24 cellular contexts compared by ENCODE assay signal in the genomic region with DNA sequence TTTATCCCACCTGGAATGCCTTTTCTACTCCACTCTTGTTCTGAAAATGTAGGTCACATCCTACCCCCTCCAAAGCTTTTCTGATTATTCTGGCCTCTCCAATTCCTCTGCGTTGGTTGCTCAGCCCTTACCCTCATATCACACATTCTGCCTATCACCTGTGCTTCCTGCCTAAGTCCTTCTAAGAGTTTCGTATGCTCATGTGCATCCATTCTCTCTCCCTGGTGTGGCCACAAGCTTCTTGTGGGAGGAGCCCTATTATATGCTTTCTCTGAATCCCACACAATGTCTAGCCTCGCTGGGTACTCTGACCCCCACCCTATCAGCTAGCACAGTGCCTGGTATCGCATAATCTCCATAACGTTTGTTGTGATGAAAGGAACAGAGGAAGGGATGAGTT. TPM values are rescaled to one million over a fixed set of nuclear protein-coding genes. Genes with fewer than 3 reads are reported as not detected.
DNase-seq lines count a peak whose midpoint lies in the region; ATAC-seq, FAIRE-seq and TF ChIP-seq lines count a peak whose summit lies in the region.
"Had no signal": no experiment of that assay in that cellular context is flagged by ENCODE, and none has a peak within 500 bp of the region (broad histone marks: within the 10 kb centered on the region; RNA-seq: fewer than 3 reads in every experiment).

No MANE protein-coding gene starts in this region.

- SMC1A ChIA-PET in GM12878 (lab: Charles Lee; ENCODE audit: uncharacterized antibody, unreplicated experiment): interaction anchor here (1.2 to 5.9 kb wide), 8 partner anchors 12 to 363 kb away, joined by 3 to 67 read pairs (median 14); no protein-coding TSS in a partner anchor

- H3K9ac ChIP-seq in Loucy (ENCODE audit: low read depth, low read length, poor library complexity, severe bottlenecking) (no peak overlapping the region), GM12878 (ENCODE audit: control insufficient read depth, insufficient read depth, low read length) (no peak overlapping the region)

- H3F3A ChIP-seq in Loucy (ENCODE audit: low read depth): peaks cover 25% of the 10 kb centered on the region

- no peak for TF ChIP-seq CTCF in Loucy (conservative IDR thresholded peaks at IDR 0.05; ENCODE audit: low read length)
- TF ChIP-seq CTCF in GM12878 (IDR thresholded peaks at IDR 0.05 in 2 of 3, conservative IDR thresholded peaks at IDR 0.05 in 1 of 3; ENCODE audit: control insufficient read depth in 2 of 3, extremely low read depth in 1 of 3, insufficient read depth in 1 of 3, low read depth in 3 of 3, low read length in 3 of 3): no peak

- no peaks in the 10 kb centered on the region for H3K27me3 Mint-ChIP-seq in activated T-cell treated with anti-CD3 and anti-CD28 coated beads, Interleukin-2, amount 50 U/mL, for 4 hours (ENCODE audit: low read depth)

- H3K4me1 Mint-ChIP-seq in activated T-cell treated with anti-CD3 and anti-CD28 coated beads, Interleukin-2, amount 50 U/mL, for 4 hours (ENCODE audit: low read depth): peaks cover 51% of the 10 kb centered on the region
- peaks cover 58% of the 10 kb centered on the region for H3K4me1 Mint-ChIP-seq in stimulated activated effector memory CD8-positive, alpha-beta T cell treated with anti-CD3 and anti-CD28 coated beads, Interleukin-12 subunit alpha, Interleukin-12 subunit beta, amount 100 ng/mL, for 72 hours

- peak overlapping the region; percentile 2 for H3K4me3 Mint-ChIP-seq in activated T-cell treated with anti-CD3 and anti-CD28 coated beads, Interleukin-2, amount 50 U/mL, for 4 hours
- peak overlapping the region; percentile 66 for H3K4me3 Mint-ChIP-seq in stimulated activated effector memory CD8-positive, alpha-beta T cell treated with anti-CD3 and anti-CD28 coated beads, Interleukin-12 subunit alpha, Interleukin-12 subunit beta, amount 100 ng/mL, for 72 hours

- H3K9me2 ChIP-seq in Loucy (replicated peaks; ENCODE audit: low read depth, low read length): no peaks in the 10 kb centered on the region

- no peak overlapping the region for H3K4me3 ChIP-seq in Loucy (ENCODE audit: low read length, poor library complexity, severe bottlenecking)
- H3K4me3 ChIP-seq in GM12878: no peak overlapping the region
- H3K4me3 ChIP-seq: K562, lung, Peyer's patch, vagina had no signal

- no peak for DNase-seq in activated T-cell treated with anti-CD3 and anti-CD28 coated beads, Interleukin-2, amount 50 U/mL, for 4 hours
- DNase-seq in activated T-cell treated with anti-CD3 and anti-CD28 coated beads for 4 hours (no peak), GM12878 (ENCODE audit: low read depth, low spot score) (no peak)
- DNase-seq in stimulated activated effector memory CD8-positive, alpha-beta T cell treated with anti-CD3 and anti-CD28 coated beads, Interleukin-12 subunit alpha, Interleukin-12 subunit beta, amount 100 ng/mL, for 72 hours (ENCODE audit: low spot score in 2 of 2): no peak
- no peak for DNase-seq in stimulated activated CD4-positive, alpha-beta T cell treated with anti-CD3 and anti-CD28 coated beads, Interleukin-12 subunit alpha, Interleukin-12 subunit beta, amount 100 ng/mL, for 4 hours
- DNase-seq: ACHN; activated CD8-positive, alpha-beta memory T cell treated with anti-CD3 and anti-CD28 coated beads, Interleukin-2, amount 50 U/mL, for 48 hours; dermis blood vessel endothelial cell; foreskin fibroblast; MV-4-11; NCI-H187; NCI-H2227 treated with DMSO at 0.1 percent for 48 hours; Peyer's patch; stimulated activated CD4-positive, alpha-beta T cell treated with anti-CD3 and anti-CD28 coated beads, Interleukin-2, amount 100 ng/mL, for 48 hours; substantia nigra; T1000 had no signal

- peaks cover 19% of the 10 kb centered on the region for H3K36me3 Mint-ChIP-seq in activated T-cell treated with anti-CD3 and anti-CD28 coated beads, Interleukin-2, amount 50 U/mL, for 4 hours (ENCODE audit: insufficient read depth)
- H3K36me3 Mint-ChIP-seq in stimulated activated effector memory CD8-positive, alpha-beta T cell treated with anti-CD3 and anti-CD28 coated beads, Interleukin-12 subunit alpha, Interleukin-12 subunit beta, amount 100 ng/mL, for 72 hours: peaks cover 62% of the 10 kb centered on the region

- no peak for TF ChIP-seq EP300 in GM12878 (IDR thresholded peaks at IDR 0.05; ENCODE audit: borderline replicate concordance in 1 of 2, control insufficient read depth in 1 of 2, low read depth in 2 of 2, low read length in 2 of 2)

- H4K20me1 ChIP-seq in Loucy (ENCODE audit: insufficient read depth, low read length, poor library complexity, severe bottlenecking) (no peaks in the 10 kb centered on the region), GM12878 (ENCODE audit: control insufficient read depth, insufficient read depth) (no peaks in the 10 kb centered on the region)

- no peaks in the 10 kb centered on the region for H3K27me3 ChIP-seq in Loucy (ENCODE audit: insufficient read depth, low read length, poor library complexity, severe bottlenecking)
- no peaks in the 10 kb centered on the region for H3K27me3 ChIP-seq in GM12878 (replicated peaks in 1 of 2; ENCODE audit: control insufficient read depth in 2 of 2, insufficient read depth in 2 of 2, low read length in 1 of 2)
- H3K27me3 ChIP-seq: Peyer's patch, vagina had no signal

- H3K9me3 ChIP-seq in Loucy (ENCODE audit: insufficient read depth, low read depth, low read length): no peaks in the 10 kb centered on the region
- H3K9me3 ChIP-seq in GM12878 (replicated peaks; ENCODE audit: control insufficient read depth, insufficient read depth, low read length): no peaks in the 10 kb centered on the region; the same call in 2 of the 3 replicates
- H3K9me3 ChIP-seq: Peyer's patch, vagina had no signal

- H3K9me3 Mint-ChIP-seq in activated T-cell treated with anti-CD3 and anti-CD28 coated beads, Interleukin-2, amount 50 U/mL, for 4 hours: no peaks in the 10 kb centered on the region
- H3K9me3 Mint-ChIP-seq in stimulated activated effector memory CD8-positive, alpha-beta T cell treated with anti-CD3 and anti-CD28 coated beads, Interleukin-12 subunit alpha, Interleukin-12 subunit beta, amount 100 ng/mL, for 72 hours: peaks cover 3% of the 10 kb centered on the region

- CTCF ChIA-PET in GM12878 (lab: Yijun Ruan, JAX): interaction anchor here (1.5 to 3.6 kb wide), 3 partner anchors 17 to 31 kb away, joined by 6 to 16 read pairs (median 15); no protein-coding TSS in a partner anchor

- H3K27ac Mint-ChIP-seq in stimulated activated effector memory CD8-positive, alpha-beta T cell treated with anti-CD3 and anti-CD28 coated beads, Interleukin-12 subunit alpha, Interleukin-12 subunit beta, amount 100 ng/mL, for 72 hours: peak overlapping the region; percentile 96

- TF ChIP-seq RAD21 in GM12878 (IDR thresholded peaks at IDR 0.05; ENCODE audit: insufficient read depth, low read depth, low read length): no peak

- no TSS peak for BruUV-seq in GM12878 (replicated peaks; lab: Mats Ljungman, UMichigan)

- H3K79me2 ChIP-seq in Loucy (ENCODE audit: insufficient read depth, low read length): no peaks in the 10 kb centered on the region
- no peaks in the 10 kb centered on the region; the same call in 1 of the 2 replicates for H3K79me2 ChIP-seq in GM12878 (ENCODE audit: control insufficient read depth, insufficient read depth, low read length)

- WGBS in GM12878 (ENCODE audit: insufficient coverage, insufficient replicate concordance, low lambda C conversion rate, missing lambda C conversion rate): 72% methylated on average over 5 of the region's 5 CpGs

- no peaks in the 10 kb centered on the region for H3K36me3 ChIP-seq in Loucy (ENCODE audit: insufficient read depth, low read length)
- peaks cover 6 to 33% of the 10 kb centered on the region in 2 experiments for H3K36me3 ChIP-seq in GM12878 (ENCODE audit: control insufficient read depth in 2 of 2, insufficient read depth in 2 of 2, low read length in 1 of 2)
- H3K36me3 ChIP-seq: vagina had no signal

- peak overlapping the region; percentile 84 for H3K4me2 ChIP-seq in Loucy (ENCODE audit: low read depth, low read length, poor library complexity, severe bottlenecking)
- peak overlapping the region; percentile 22; the same call in 1 of the 2 replicates for H3K4me2 ChIP-seq in GM12878 (ENCODE audit: control insufficient read depth, insufficient read depth)

- in situ Hi-C loops in GM12878 (cut with MboI): no loop called here

- peak overlapping the region; percentile 24 for H3K27ac ChIP-seq in GM12878 (ENCODE audit: control insufficient read depth, insufficient read depth)
- H3K27ac ChIP-seq: epithelial cell of prostate, vagina had no signal

- H3K4me1 ChIP-seq in Loucy (ENCODE audit: insufficient read depth, low read length, poor library complexity, severe bottlenecking) (peaks cover 45% of the 10 kb centered on the region), GM12878 (ENCODE audit: control insufficient read depth, insufficient read depth, low read length) (peaks cover 43% of the 10 kb centered on the region)
- H3K4me1 ChIP-seq: vagina had no signal

- no peak for ATAC-seq in activated T-cell treated with anti-CD3 and anti-CD28 coated beads, Interleukin-2, amount 50 U/mL, for 4 hours
- peak; percentile 17 for ATAC-seq in GM12878
- no peak for ATAC-seq in stimulated activated effector memory CD8-positive, alpha-beta T cell treated with anti-CD3 and anti-CD28 coated beads, Interleukin-12 subunit alpha, Interleukin-12 subunit beta, amount 100 ng/mL, for 72 hours
- ATAC-seq in HG03025 (IDR thresholded peaks at IDR 0.05; ENCODE audit: low FRiP score, unreplicated experiment): no peak
- no peak for ATAC-seq in GM18858 (IDR thresholded peaks at IDR 0.05; ENCODE audit: unreplicated experiment)
- ATAC-seq: K562 had no signal

- no peak for FAIRE-seq in GM12878 (lab: Jason Lieb, UNC)
- FAIRE-seq: islet of Langerhans, K562 had no signal

- intact Hi-C loops in GM12878 (cut with micrococcal nuclease; ENCODE audit: unreplicated experiment): no loop called here

- POLR2A ChIA-PET in GM12878 (lab: Charles Lee): interaction anchor here (0.9 to 4.9 kb wide), 3 partner anchors 11 to 41 kb away, joined by 4 to 41 read pairs (median 18); no protein-coding TSS in a partner anchor

- H2AFZ ChIP-seq in Loucy (ENCODE audit: low read length) (no peak overlapping the region), GM12878 (ENCODE audit: control insufficient read depth, low read depth, low read length) (no peak overlapping the region)

- RAD21 ChIA-PET in GM12878 (lab: Charles Lee; ENCODE audit: unreplicated experiment): interaction anchor here (0.8 to 3.3 kb wide), 8 partner anchors 12 to 56 kb away, joined by 3 to 43 read pairs (median 5); no protein-coding TSS in a partner anchor

- no peak for TF ChIP-seq POLR2A in GM12878 (IDR thresholded peaks at IDR 0.05; ENCODE audit: low read depth, low read length)

RNA-seq across cellular contexts. Expression of gene CD58, which starts 54.2 kb away (rescaled TPM):
- total RNA-seq in activated T-cell treated with anti-CD3 and anti-CD28 coated beads, Interleukin-2, amount 50 U/mL, for 4 hours: 10 to 100 TPM in 1 of 3 donors, 1 to 10 TPM in 2; 8.6 to 15.0 (median 9.4) TPM
- 332 and 350 TPM in 2 replicates for total RNA-seq in GM12878 (2013; cell fraction: nucleolus; rRNA removed)
- 105 and 127 TPM in 2 replicates for total RNA-seq in GM12878 (2014; rRNA removed)
- 130 and 131 TPM in 2 replicates for total RNA-seq in GM12878 (2014; rRNA removed; fragmentation: Illumina TruSeq; extraction: Trizol)
- 67.7 and 70.4 TPM in 2 replicates for total RNA-seq in GM12878 (2021)
- 53.2 TPM for polyA plus RNA-seq in GM12878 (2011; ENCODE audit: low read depth)
- polyA plus RNA-seq in GM12878 (2011; rRNA removed): 172 and 229 TPM in 2 replicates
- 60.9 and 69.0 TPM in 2 replicates for polyA plus RNA-seq in GM12878 (2011; cell fraction: cytosol; rRNA removed)
- polyA plus RNA-seq in GM12878 (2011; cell fraction: nucleus; rRNA removed): 101 and 112 TPM in 2 replicates
- polyA plus RNA-seq in GM12878 (2012): 83.8 and 106 TPM in 2 replicates
- polyA plus RNA-seq in GM12878 (2014; fragmentation: Illumina TruSeq; extraction: Trizol): 164 and 219 TPM in 2 replicates
- polyA plus RNA-seq in GM12878 (2014; fragmentation: Nextera tagmentation; extraction: Ambion mirVana): 100 to 1,000 TPM; 110 to 125 TPM
- polyA plus RNA-seq in GM12878 (2014; rRNA removed): 95.3 and 128 TPM in 2 replicates
- 100 to 1,000 TPM; 241 to 252 TPM for polyA plus RNA-seq in GM12878 (2016; fragmentation: Nextera tagmentation; extraction: Ambion mirVana)
- polyA minus RNA-seq in GM12878 (2011; rRNA and poly(A)+ RNA removed): 56.7 and 124 TPM in 2 replicates
- polyA minus RNA-seq in GM12878 (2011; cell fraction: cytosol; rRNA and poly(A)+ RNA removed): 24.1 and 29.8 TPM in 2 replicates
- polyA minus RNA-seq in GM12878 (2011; cell fraction: nucleus; rRNA and poly(A)+ RNA removed): 84.6 and 101 TPM in 2 replicates

Comparison
In these comparisons a context has a peak if more than half of its experiments do, and no peak if none do; other contexts are left out.
1. RNA of gene CD58, which starts 54.2 kb away (total RNA-seq): 67.7 to 350 TPM in GM12878; 8.6 to 15.0 TPM in activated T-cell treated with anti-CD3 and anti-CD28 coated beads, Interleukin-2, amount 50 U/mL, for 4 hours; every median in the first group is over 4 times any median in the second.